Comparison of ENCODE assay signal across 11 cellular contexts in genomic region chr3:192449036-192449435, GRCh38.
DNase-seq lines count a peak whose midpoint lies in the region; ATAC-seq, FAIRE-seq and TF ChIP-seq lines count a peak whose summit lies in the region.
"Had no signal": no experiment of that assay in that cellular context is flagged by ENCODE, and none has a peak within 500 bp of the region (broad histone marks: within the 10 kb centered on the region; RNA-seq: fewer than 3 reads in every experiment).

No MANE protein-coding gene starts in this region.

- peaks cover 0 to 8% (median 0%) of the 10 kb centered on the region in 4 experiments; a peak in 1 of 7 replicates for H3K4me1 ChIP-seq in H1 (replicated peaks in 1 of 4; ENCODE audit: control insufficient read depth in 3 of 4, insufficient read depth in 4 of 4, low read length in 3 of 4)

- H2BK120ac ChIP-seq in H1 (replicated peaks; ENCODE audit: low read depth, low read length) = no peak overlapping the region

- H3K27ac ChIP-seq in 22Rv1 (no peak overlapping the region), H1 (ENCODE audit: low read depth, low read length) (no peak overlapping the region)

- H3K79me1 ChIP-seq in H1 (ENCODE audit: low read depth, low read length) = no peaks in the 10 kb centered on the region

- H3K23me2 ChIP-seq in H1 (ENCODE audit: low read depth, low read length) = no peaks in the 10 kb centered on the region

- H3K18ac ChIP-seq in H1 (ENCODE audit: extremely low read depth, low read length) = no peak overlapping the region

- no peak for FAIRE-seq in H1 (lab: Jason Lieb, UNC)

- H4K91ac ChIP-seq in H1 (replicated peaks; ENCODE audit: insufficient read length, low read length) = no peak overlapping the region

- no peak for TF ChIP-seq POLR2A in H1 (IDR thresholded peaks at IDR 0.05; ENCODE audit: control extremely low read depth in 1 of 2, low read depth in 2 of 2, low read length in 2 of 2)

- no peak overlapping the region for H3K56ac ChIP-seq in H1 (replicated peaks; ENCODE audit: insufficient read length, low read depth, low read length)

- H3K27me3 ChIP-seq in H1 (replicated peaks in 1 of 4; ENCODE audit: control insufficient read depth in 3 of 4, extremely low read depth in 1 of 4, insufficient read depth in 3 of 4, low read length in 3 of 4) = peaks cover 0 to 1% (median 0%) of the 10 kb centered on the region in 4 experiments; a peak in 1 of 7 replicates

- no peak overlapping the region for H2BK15ac ChIP-seq in H1 (ENCODE audit: low read length)

- POLR2A ChIA-PET in H1 (lab: Charles Lee; ENCODE audit: partially characterized antibody) = interaction anchor here (1.0 kb wide), 1 partner anchor 15 kb away, joined by 3 read pairs; no protein-coding TSS in a partner anchor

- no peak overlapping the region for H3K4me3 ChIP-seq in H1 (ENCODE audit: extremely low read depth in 1 of 4, insufficient read depth in 2 of 4, low read depth in 3 of 4, low read length in 4 of 4)

- no peak overlapping the region; the same call in 1 of the 2 replicates for H2BK20ac ChIP-seq in H1 (ENCODE audit: low read length)

- no peak overlapping the region for H3K23ac ChIP-seq in H1 (ENCODE audit: insufficient read length)

- no peaks in the 10 kb centered on the region for H3K79me2 ChIP-seq in H1 (ENCODE audit: control insufficient read depth in 1 of 2, insufficient read depth in 2 of 2, low read length in 2 of 2)

- no peak overlapping the region for H4K5ac ChIP-seq in H1 (ENCODE audit: insufficient read length, low read depth, low read length)

- H3K4ac ChIP-seq in H1 (replicated peaks; ENCODE audit: insufficient read length, low read depth, low read length) = no peak overlapping the region

- H3K4me2 ChIP-seq in H1 (ENCODE audit: insufficient read depth in 1 of 2, low read depth in 2 of 2, low read length in 2 of 2) = no peak overlapping the region

- no peak overlapping the region for H4K8ac ChIP-seq in H1 (ENCODE audit: extremely low read depth, insufficient read depth, low read length)

- CTCF ChIA-PET in H1 (lab: Charles Lee; ENCODE audit: partially characterized antibody) = interaction anchor here (0.6 to 2.3 kb wide), 23 partner anchors 9 to 681 kb away, joined by 3 to 18 read pairs (median 4); no protein-coding TSS in a partner anchor

- no peak overlapping the region for H3K14ac ChIP-seq in H1 (ENCODE audit: insufficient read length)

- no peaks in the 10 kb centered on the region for H4K20me1 ChIP-seq in H1 (replicated peaks in 1 of 2; ENCODE audit: control insufficient read depth in 1 of 2, insufficient read depth in 2 of 2, low read length in 2 of 2)

- H3K36me3 ChIP-seq in H1 (ENCODE audit: control insufficient read depth in 2 of 4, insufficient read depth in 4 of 4, low read length in 3 of 4) = no peaks in the 10 kb centered on the region

- peak; percentile 33 to 45 for TF ChIP-seq RAD21 in H1 (IDR thresholded peaks at IDR 0.05 in 1 of 2, conservative IDR thresholded peaks at IDR 0.05 in 1 of 2; ENCODE audit: low read depth in 2 of 2, low read length in 2 of 2)

- TF ChIP-seq CTCF in 22Rv1 (IDR thresholded peaks at IDR 0.05) (peak; percentile 71), GM12872 (IDR thresholded peaks at IDR 0.05; ENCODE audit: insufficient read depth, low read depth, low read length) (peak; percentile 41; the same call in 1 of the 3 replicates), H1 (IDR thresholded peaks at IDR 0.05; ENCODE audit: control extremely low read depth in 1 of 3, insufficient read depth in 1 of 3, low read depth in 1 of 3, low read length in 3 of 3) (peak in 2 of 3 experiments; percentile 34 to 57; a peak in 2 of 4 replicates)

- H2BK5ac ChIP-seq in H1 (ENCODE audit: low read depth, low read length) = no peak overlapping the region

- peak; percentile 47 for DNase-seq in NCI-H2196 treated with DMSO at 0.1 percent for 48 hours (lab: John Stamatoyannopoulos, UW; ENCODE audit: unreplicated experiment)
- no peak for DNase-seq in H1 (ENCODE audit: low read depth in 1 of 2, low spot score in 2 of 2)
- DNase-seq in stimulated activated CD4-positive, alpha-beta T cell treated with anti-CD3 and anti-CD28 coated beads, Interleukin-4, amount 100 ng/mL, for 24 hours = no peak
- no peak for DNase-seq in GM19238 (ENCODE audit: insufficient read length, low spot score)
- DNase-seq: activated CD4-positive, alpha-beta T cell treated with anti-CD3 and anti-CD28 coated beads, Interleukin-2, amount 50 U/mL, for 4 hours; DMS79; stimulated activated naive CD4-positive, alpha-beta T cell had no signal

- WGBS in H1 (ENCODE audit: extremely low coverage in 1 of 2, insufficient coverage in 1 of 2, insufficient read length in 1 of 2, insufficient replicate concordance in 2 of 2, low coverage in 1 of 2, low lambda C conversion rate in 2 of 2, missing lambda C conversion rate in 1 of 2), 2 experiments = 87% methylated on average over 4 of the region's 4 CpGs; no CpG with 5 or more reads in 1 of the 2 experiments

- H3K9me3 ChIP-seq in H1 (ENCODE audit: insufficient read depth in 2 of 2, low read depth in 1 of 2, low read length in 1 of 2) = no peaks in the 10 kb centered on the region

- TF ChIP-seq EP300 in H1 (IDR thresholded peaks at IDR 0.05; ENCODE audit: borderline replicate concordance in 1 of 2, low read depth in 2 of 2, low read length in 2 of 2) = no peak

- ATAC-seq in HG02870 (IDR thresholded peaks at IDR 0.05; ENCODE audit: unreplicated experiment) (no peak), HG03135 (IDR thresholded peaks at IDR 0.05; ENCODE audit: unreplicated experiment) (no peak)

- no peak overlapping the region for H3K9ac ChIP-seq in H1 (replicated peaks in 1 of 4; ENCODE audit: extremely low read depth in 1 of 4, low read depth in 3 of 4, low read length in 3 of 4)

- no peak overlapping the region for H2AK5ac ChIP-seq in H1 (ENCODE audit: low read depth, low read length)

- no peak overlapping the region for H2BK12ac ChIP-seq in H1 (ENCODE audit: low read depth, low read length)

- H2AFZ ChIP-seq in H1 (ENCODE audit: low read length) = no peak overlapping the region

TF ChIP-seq in H1, 55 proteins besides CTCF, POLR2A, EP300 and RAD21:
- TF ChIP-seq ASH2L (IDR thresholded peaks at IDR 0.05; ENCODE audit: low read length) = no peak
- TF ChIP-seq SRF (IDR thresholded peaks at IDR 0.05; ENCODE audit: low read depth, low read length) = no peak
- no peak for TF ChIP-seq CHD2 (IDR thresholded peaks at IDR 0.05; ENCODE audit: low read length)
- no peak for TF ChIP-seq TBP (IDR thresholded peaks at IDR 0.05; ENCODE audit: low read depth, low read length)
- no peak for TF ChIP-seq NANOG (IDR thresholded peaks at IDR 0.05; ENCODE audit: insufficient read depth, low read depth, low read length, poor library complexity, severe bottlenecking)
- no peak for TF ChIP-seq JUND (IDR thresholded peaks at IDR 0.05; ENCODE audit: low read length)
- TF ChIP-seq NRF1 (IDR thresholded peaks at IDR 0.05; ENCODE audit: low read depth, low read length) = no peak
- no peak for TF ChIP-seq SIN3A (conservative IDR thresholded peaks at IDR 0.05 in 1 of 2, IDR thresholded peaks at IDR 0.05 in 1 of 2; ENCODE audit: low read depth in 1 of 2, low read length in 2 of 2)
- no peak for TF ChIP-seq BRCA1 (IDR thresholded peaks at IDR 0.05; ENCODE audit: low read depth, low read length)
- TF ChIP-seq ATF2 (IDR thresholded peaks at IDR 0.05; ENCODE audit: low read length) = no peak
- TF ChIP-seq BACH1 (IDR thresholded peaks at IDR 0.05; ENCODE audit: low read length) = no peak
- TF ChIP-seq CREB1 (IDR thresholded peaks at IDR 0.05) = no peak
- no peak for TF ChIP-seq CTBP2 (IDR thresholded peaks at IDR 0.05; ENCODE audit: borderline replicate concordance, insufficient read depth, insufficient read length, low read length)
- TF ChIP-seq FOSL1 (IDR thresholded peaks at IDR 0.05; ENCODE audit: insufficient read depth, low read depth, low read length) = no peak
- TF ChIP-seq KDM4A (IDR thresholded peaks at IDR 0.05; ENCODE audit: low read depth, low read length, severe bottlenecking) = no peak
- TF ChIP-seq TEAD4 (IDR thresholded peaks at IDR 0.05; ENCODE audit: low read depth, low read length) = no peak
